Comparison of ENCODE assay signal across 1 cellular context in the genomic region with DNA sequence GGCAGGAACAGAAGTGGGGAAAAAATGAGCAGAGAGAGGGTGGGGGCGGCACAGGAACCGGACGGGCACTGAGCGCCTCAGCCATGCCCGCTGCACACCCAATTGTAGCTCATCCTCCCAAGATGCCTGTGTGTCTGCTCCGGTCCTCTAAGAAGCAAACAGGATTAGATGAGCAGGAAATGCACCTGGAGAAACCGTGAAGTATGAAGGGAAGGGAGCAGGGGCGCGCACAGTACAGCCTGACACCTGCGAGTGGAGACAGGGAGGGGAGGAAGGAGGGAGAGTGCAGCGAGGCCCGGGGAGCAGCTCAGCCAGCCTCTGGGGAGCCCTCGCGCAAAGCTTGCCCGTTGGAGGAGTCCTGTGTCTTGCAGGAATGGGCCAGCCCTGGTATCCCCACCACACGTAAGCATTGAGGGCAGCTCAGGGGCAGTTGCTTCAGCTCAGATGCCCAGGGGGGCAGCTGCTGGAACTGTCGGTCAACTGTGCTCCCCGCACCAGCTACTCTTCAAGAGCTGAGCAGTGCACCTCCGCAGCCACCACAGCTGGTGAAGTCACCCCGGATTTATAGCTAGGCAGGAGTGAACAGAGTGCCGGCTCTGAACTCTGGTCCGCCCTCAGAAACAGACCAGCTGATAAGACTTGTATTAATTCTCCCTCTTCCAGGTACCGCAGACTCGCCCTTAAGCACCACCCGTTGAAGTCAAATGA.
TF ChIP-seq lines count a peak whose summit lies in the region.

No MANE protein-coding gene starts in this region.

TF ChIP-seq in K562, 482 proteins besides CTCF, POLR2A, EP300 and RAD21:
- TF ChIP-seq STAT5A (IDR thresholded peaks at IDR 0.05; ENCODE audit: borderline replicate concordance, low read length) (no peak), CXXC5 (CRISPR knock-in tag; IDR thresholded peaks at IDR 0.05) (no peak)
- TF ChIP-seq, protein P1, sequence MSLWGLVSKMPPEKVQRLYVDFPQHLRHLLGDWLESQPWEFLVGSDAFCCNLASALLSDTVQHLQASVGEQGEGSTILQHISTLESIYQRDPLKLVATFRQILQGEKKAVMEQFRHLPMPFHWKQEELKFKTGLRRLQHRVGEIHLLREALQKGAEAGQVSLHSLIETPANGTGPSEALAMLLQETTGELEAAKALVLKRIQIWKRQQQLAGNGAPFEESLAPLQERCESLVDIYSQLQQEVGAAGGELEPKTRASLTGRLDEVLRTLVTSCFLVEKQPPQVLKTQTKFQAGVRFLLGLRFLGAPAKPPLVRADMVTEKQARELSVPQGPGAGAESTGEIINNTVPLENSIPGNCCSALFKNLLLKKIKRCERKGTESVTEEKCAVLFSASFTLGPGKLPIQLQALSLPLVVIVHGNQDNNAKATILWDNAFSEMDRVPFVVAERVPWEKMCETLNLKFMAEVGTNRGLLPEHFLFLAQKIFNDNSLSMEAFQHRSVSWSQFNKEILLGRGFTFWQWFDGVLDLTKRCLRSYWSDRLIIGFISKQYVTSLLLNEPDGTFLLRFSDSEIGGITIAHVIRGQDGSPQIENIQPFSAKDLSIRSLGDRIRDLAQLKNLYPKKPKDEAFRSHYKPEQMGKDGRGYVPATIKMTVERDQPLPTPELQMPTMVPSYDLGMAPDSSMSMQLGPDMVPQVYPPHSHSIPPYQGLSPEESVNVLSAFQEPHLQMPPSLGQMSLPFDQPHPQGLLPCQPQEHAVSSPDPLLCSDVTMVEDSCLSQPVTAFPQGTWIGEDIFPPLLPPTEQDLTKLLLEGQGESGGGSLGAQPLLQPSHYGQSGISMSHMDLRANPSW (CRISPR knock-in tag; IDR thresholded peaks at IDR 0.05): no peak
